ENCODE assay signal across 1 cellular context in genomic region chr20:3203315-3204123, GRCh38.
TF ChIP-seq lines count a peak whose summit lies in the region.

No MANE protein-coding gene starts in this region.

TF ChIP-seq in HepG2, 621 proteins besides CTCF, POLR2A, EP300 and RAD21 (continued from another document and continues in another):
- TF ChIP-seq ZNF580 (CRISPR knock-in tag; IDR thresholded peaks at IDR 0.05; ENCODE audit: borderline replicate concordance, low read depth): 0 out of 2 replicates have a peak, but pooled peaks have one; percentile 24
- TF ChIP-seq ZNF281 (CRISPR knock-in tag; IDR thresholded peaks at IDR 0.05; ENCODE audit: borderline replicate concordance): no peak
- TF ChIP-seq HINFP (CRISPR knock-in tag; IDR thresholded peaks at IDR 0.05; ENCODE audit: low read depth): no peak
- 0 out of 2 replicates have a peak, but pooled peaks have one; percentile 50 for TF ChIP-seq E2F1 (CRISPR knock-in tag; IDR thresholded peaks at IDR 0.05)
- TF ChIP-seq ZNF75D (CRISPR knock-in tag; IDR thresholded peaks at IDR 0.05; ENCODE audit: borderline replicate concordance): no peak
- TF ChIP-seq HOMEZ (CRISPR knock-in tag; IDR thresholded peaks at IDR 0.05; ENCODE audit: low read depth): no peak
- no peak for TF ChIP-seq NFYC (CRISPR knock-in tag; IDR thresholded peaks at IDR 0.05)
- no peak for TF ChIP-seq TEAD3 (CRISPR knock-in tag; optimal IDR thresholded peaks at IDR 0.05; ENCODE audit: borderline replicate concordance)
- TF ChIP-seq ZNF256 (CRISPR knock-in tag; conservative IDR thresholded peaks at IDR 0.05): no peak
- TF ChIP-seq STAG1 (CRISPR knock-in tag; IDR thresholded peaks at IDR 0.05): peak; percentile 17; the same call in 1 of the 2 replicates
- TF ChIP-seq FOXC1 (CRISPR knock-in tag; IDR thresholded peaks at IDR 0.05; ENCODE audit: borderline replicate concordance): no peak
- TF ChIP-seq ZNF746 (CRISPR knock-in tag; IDR thresholded peaks at IDR 0.05): peak; percentile 11; the same call in 1 of the 2 replicates
- TF ChIP-seq MYC (CRISPR knock-in tag; IDR thresholded peaks at IDR 0.05; ENCODE audit: borderline replicate concordance): no peak
- TF ChIP-seq PATZ1 (CRISPR knock-in tag; IDR thresholded peaks at IDR 0.05): peak; percentile 42; the same call in 1 of the 2 replicates
- TF ChIP-seq XBP1 (CRISPR knock-in tag; IDR thresholded peaks at IDR 0.05): no peak
- no peak for TF ChIP-seq AFF4 (CRISPR knock-in tag; IDR thresholded peaks at IDR 0.05)
- no peak for TF ChIP-seq ZNF720 (CRISPR knock-in tag; IDR thresholded peaks at IDR 0.05)
- TF ChIP-seq XRCC5 (optimal IDR thresholded peaks at IDR 0.05; ENCODE audit: low read length): no peak
- TF ChIP-seq THRA (CRISPR knock-in tag; IDR thresholded peaks at IDR 0.05; ENCODE audit: borderline replicate concordance): no peak
- no peak for TF ChIP-seq ZFP1 (CRISPR knock-in tag; IDR thresholded peaks at IDR 0.05)
- no peak for TF ChIP-seq TOE1 (CRISPR knock-in tag; IDR thresholded peaks at IDR 0.05)
- peak; percentile 90 for TF ChIP-seq ZNF225 (CRISPR knock-in tag; IDR thresholded peaks at IDR 0.05)
- peak; percentile 64; the same call in 1 of the 2 replicates for TF ChIP-seq ZNF841 (CRISPR knock-in tag; IDR thresholded peaks at IDR 0.05; ENCODE audit: borderline replicate concordance)
- TF ChIP-seq GMEB2 (CRISPR knock-in tag; IDR thresholded peaks at IDR 0.05; ENCODE audit: low read depth): no peak
- peak; percentile 36; the same call in 1 of the 2 replicates for TF ChIP-seq ZNF609 (CRISPR knock-in tag; IDR thresholded peaks at IDR 0.05; ENCODE audit: borderline replicate concordance)
- TF ChIP-seq ZNF468 (CRISPR knock-in tag; IDR thresholded peaks at IDR 0.05): no peak; the same call in 1 of the 2 replicates
- no peak for TF ChIP-seq JUNB (CRISPR knock-in tag; IDR thresholded peaks at IDR 0.05; ENCODE audit: borderline replicate concordance)
- TF ChIP-seq ZNF777 (CRISPR knock-in tag; IDR thresholded peaks at IDR 0.05): no peak
- no peak for TF ChIP-seq PRDM4 (CRISPR knock-in tag; IDR thresholded peaks at IDR 0.05; ENCODE audit: borderline replicate concordance)
